1 cellular context compared by ENCODE assay signal in the genomic region with DNA sequence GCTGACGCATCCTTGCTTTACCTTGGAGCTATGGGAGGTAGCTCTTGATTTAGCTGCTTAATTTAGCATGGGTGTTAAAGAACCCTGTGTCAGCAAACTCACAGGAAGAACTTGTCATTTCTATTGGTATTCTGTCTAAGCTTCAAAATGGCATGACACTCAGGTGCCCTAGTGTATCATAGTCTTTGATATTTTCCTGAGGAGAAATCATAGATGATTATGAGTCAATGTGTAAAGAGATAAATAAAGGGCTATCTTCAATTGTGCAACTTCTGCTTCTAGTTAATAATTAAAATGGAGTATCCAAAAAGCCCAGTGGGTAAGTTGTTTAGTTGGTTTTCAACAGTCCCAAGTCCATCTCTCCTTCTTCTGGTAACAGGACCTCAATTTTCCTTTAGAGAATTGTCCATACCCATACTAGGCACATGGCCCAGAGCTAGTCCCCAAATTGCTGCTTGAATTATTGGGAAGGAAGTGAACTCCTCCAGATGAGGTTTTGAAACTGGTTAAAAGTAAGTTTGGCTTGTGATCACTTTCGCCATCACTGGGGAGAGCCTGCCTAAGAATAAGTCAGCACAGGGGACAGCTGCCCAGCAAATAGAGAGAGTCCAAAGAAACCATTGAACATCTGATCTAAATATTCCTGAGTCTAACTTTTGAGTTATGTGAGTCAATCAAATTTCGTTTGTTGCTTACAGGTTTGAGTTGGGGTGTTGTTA.
TF ChIP-seq lines count a peak whose summit lies in the region.

No MANE protein-coding gene starts in this region.

TF ChIP-seq in HepG2, 621 proteins besides CTCF, POLR2A, EP300 and RAD21 (continued from another document and continues in another):
- TF ChIP-seq, protein P1, sequence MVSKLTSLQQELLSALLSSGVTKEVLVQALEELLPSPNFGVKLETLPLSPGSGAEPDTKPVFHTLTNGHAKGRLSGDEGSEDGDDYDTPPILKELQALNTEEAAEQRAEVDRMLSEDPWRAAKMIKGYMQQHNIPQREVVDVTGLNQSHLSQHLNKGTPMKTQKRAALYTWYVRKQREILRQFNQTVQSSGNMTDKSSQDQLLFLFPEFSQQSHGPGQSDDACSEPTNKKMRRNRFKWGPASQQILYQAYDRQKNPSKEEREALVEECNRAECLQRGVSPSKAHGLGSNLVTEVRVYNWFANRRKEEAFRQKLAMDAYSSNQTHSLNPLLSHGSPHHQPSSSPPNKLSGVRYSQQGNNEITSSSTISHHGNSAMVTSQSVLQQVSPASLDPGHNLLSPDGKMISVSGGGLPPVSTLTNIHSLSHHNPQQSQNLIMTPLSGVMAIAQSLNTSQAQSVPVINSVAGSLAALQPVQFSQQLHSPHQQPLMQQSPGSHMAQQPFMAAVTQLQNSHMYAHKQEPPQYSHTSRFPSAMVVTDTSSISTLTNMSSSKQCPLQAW (CRISPR knock-in tag; IDR thresholded peaks at IDR 0.05), result peak; percentile 81
- TF ChIP-seq FOSL2 (CRISPR knock-in tag; IDR thresholded peaks at IDR 0.05) (peak; percentile 75), ZNF253 (CRISPR knock-in tag; IDR thresholded peaks at IDR 0.05; ENCODE audit: borderline replicate concordance) (no peak), ZNF468 (CRISPR knock-in tag; IDR thresholded peaks at IDR 0.05) (no peak), HBP1 (CRISPR knock-in tag; IDR thresholded peaks at IDR 0.05; ENCODE audit: low read depth) (no peak), ZNF510 (CRISPR knock-in tag; IDR thresholded peaks at IDR 0.05; ENCODE audit: low read depth) (peak; percentile 7; the same call in 1 of the 2 replicates), MIER2 (CRISPR knock-in tag; IDR thresholded peaks at IDR 0.05) (no peak; the same call in 1 of the 2 replicates), MAFK (conservative IDR thresholded peaks at IDR 0.05 in 1 of 2, IDR thresholded peaks at IDR 0.05 in 1 of 2; ENCODE audit: low read length in 2 of 2) (peak; percentile 87 to 91), BHLHE40 (IDR thresholded peaks at IDR 0.05; ENCODE audit: low read length) (0 out of 2 replicates have a peak, but pooled peaks have one; percentile 12), RXRB (CRISPR knock-in tag; IDR thresholded peaks at IDR 0.05; ENCODE audit: borderline replicate concordance) (peak; percentile 72), NFKB2 (CRISPR knock-in tag; IDR thresholded peaks at IDR 0.05; ENCODE audit: borderline replicate concordance) (no peak), ZNF773 (CRISPR knock-in tag; IDR thresholded peaks at IDR 0.05; ENCODE audit: borderline replicate concordance) (no peak), ZFP62 (CRISPR knock-in tag; IDR thresholded peaks at IDR 0.05) (no peak), SOX6 (IDR thresholded peaks at IDR 0.05) (no peak), SOX6 (CRISPR knock-in tag; IDR thresholded peaks at IDR 0.05) (no peak; the same call in 1 of the 2 replicates), PHF8 (CRISPR knock-in tag; IDR thresholded peaks at IDR 0.05) (no peak), SUZ12 (IDR thresholded peaks at IDR 0.05; ENCODE audit: low read depth, low read length) (no peak), ZNF549 (CRISPR knock-in tag; IDR thresholded peaks at IDR 0.05) (no peak), AGO2 (optimal IDR thresholded peaks at IDR 0.05; ENCODE audit: low read depth, low read length) (no peak), ZNF766 (CRISPR knock-in tag; IDR thresholded peaks at IDR 0.05; ENCODE audit: borderline replicate concordance) (no peak), ZNF607 (CRISPR knock-in tag; IDR thresholded peaks at IDR 0.05; ENCODE audit: borderline replicate concordance) (no peak), FOXM1 (CRISPR knock-in tag; IDR thresholded peaks at IDR 0.05) (no peak), ZNF691 (CRISPR knock-in tag; IDR thresholded peaks at IDR 0.05; ENCODE audit: borderline replicate concordance, low read depth) (no peak), RCOR2 (CRISPR knock-in tag; IDR thresholded peaks at IDR 0.05) (no peak), KDM5A (IDR thresholded peaks at IDR 0.05; ENCODE audit: borderline replicate concordance, low read length) (no peak), RNF219 (CRISPR knock-in tag; IDR thresholded peaks at IDR 0.05) (no peak), ZNF274 (CRISPR knock-in tag; IDR thresholded peaks at IDR 0.05) (no peak), REXO4 (CRISPR knock-in tag; IDR thresholded peaks at IDR 0.05; ENCODE audit: borderline replicate concordance) (no peak), CCAR2 (optimal IDR thresholded peaks at IDR 0.05; ENCODE audit: low read depth, low read length) (no peak), SIN3A (IDR thresholded peaks at IDR 0.05; ENCODE audit: borderline replicate concordance, low read depth, low read length) (no peak), POGZ (CRISPR knock-in tag; IDR thresholded peaks at IDR 0.05) (peak; percentile 47; the same call in 1 of the 2 replicates), ZNF709 (CRISPR knock-in tag; IDR thresholded peaks at IDR 0.05) (no peak), RXRA (CRISPR knock-in tag; IDR thresholded peaks at IDR 0.05) (no peak), SP5 (CRISPR knock-in tag; IDR thresholded peaks at IDR 0.05; ENCODE audit: borderline replicate concordance, low read depth) (no peak), ZBTB42 (CRISPR knock-in tag; IDR thresholded peaks at IDR 0.05) (no peak), NKX3-1 (CRISPR knock-in tag; IDR thresholded peaks at IDR 0.05) (no peak), ARHGAP35 (CRISPR knock-in tag; IDR thresholded peaks at IDR 0.05; ENCODE audit: borderline replicate concordance) (no peak), SMAD9 (CRISPR knock-in tag; IDR thresholded peaks at IDR 0.05) (no peak), RBM22 (optimal IDR thresholded peaks at IDR 0.05; ENCODE audit: low read length) (no peak), ZNF430 (CRISPR knock-in tag; IDR thresholded peaks at IDR 0.05) (no peak)
- TF ChIP-seq, protein P2, sequence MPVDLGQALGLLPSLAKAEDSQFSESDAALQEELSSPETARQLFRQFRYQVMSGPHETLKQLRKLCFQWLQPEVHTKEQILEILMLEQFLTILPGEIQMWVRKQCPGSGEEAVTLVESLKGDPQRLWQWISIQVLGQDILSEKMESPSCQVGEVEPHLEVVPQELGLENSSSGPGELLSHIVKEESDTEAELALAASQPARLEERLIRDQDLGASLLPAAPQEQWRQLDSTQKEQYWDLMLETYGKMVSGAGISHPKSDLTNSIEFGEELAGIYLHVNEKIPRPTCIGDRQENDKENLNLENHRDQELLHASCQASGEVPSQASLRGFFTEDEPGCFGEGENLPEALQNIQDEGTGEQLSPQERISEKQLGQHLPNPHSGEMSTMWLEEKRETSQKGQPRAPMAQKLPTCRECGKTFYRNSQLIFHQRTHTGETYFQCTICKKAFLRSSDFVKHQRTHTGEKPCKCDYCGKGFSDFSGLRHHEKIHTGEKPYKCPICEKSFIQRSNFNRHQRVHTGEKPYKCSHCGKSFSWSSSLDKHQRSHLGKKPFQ (CRISPR knock-in tag; IDR thresholded peaks at IDR 0.05; ENCODE audit: insufficient replicate concordance), result no peak
- TF ChIP-seq, protein P3, sequence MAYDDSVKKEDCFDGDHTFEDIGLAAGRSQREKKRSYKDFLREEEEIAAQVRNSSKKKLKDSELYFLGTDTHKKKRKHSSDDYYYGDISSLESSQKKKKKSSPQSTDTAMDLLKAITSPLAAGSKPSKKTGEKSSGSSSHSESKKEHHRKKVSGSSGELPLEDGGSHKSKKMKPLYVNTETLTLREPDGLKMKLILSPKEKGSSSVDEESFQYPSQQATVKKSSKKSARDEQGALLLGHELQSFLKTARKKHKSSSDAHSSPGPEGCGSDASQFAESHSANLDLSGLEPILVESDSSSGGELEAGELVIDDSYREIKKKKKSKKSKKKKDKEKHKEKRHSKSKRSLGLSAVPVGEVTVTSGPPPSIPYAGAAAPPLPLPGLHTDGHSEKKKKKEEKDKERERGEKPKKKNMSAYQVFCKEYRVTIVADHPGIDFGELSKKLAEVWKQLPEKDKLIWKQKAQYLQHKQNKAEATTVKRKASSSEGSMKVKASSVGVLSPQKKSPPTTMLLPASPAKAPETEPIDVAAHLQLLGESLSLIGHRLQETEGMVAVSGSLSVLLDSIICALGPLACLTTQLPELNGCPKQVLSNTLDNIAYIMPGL (CRISPR knock-in tag; IDR thresholded peaks at IDR 0.05; ENCODE audit: borderline replicate concordance in 1 of 2, low read depth in 1 of 2), result peak in 1 of 2 experiments; percentile 46; a peak in 1 of 4 replicates
- TF ChIP-seq, protein P4, sequence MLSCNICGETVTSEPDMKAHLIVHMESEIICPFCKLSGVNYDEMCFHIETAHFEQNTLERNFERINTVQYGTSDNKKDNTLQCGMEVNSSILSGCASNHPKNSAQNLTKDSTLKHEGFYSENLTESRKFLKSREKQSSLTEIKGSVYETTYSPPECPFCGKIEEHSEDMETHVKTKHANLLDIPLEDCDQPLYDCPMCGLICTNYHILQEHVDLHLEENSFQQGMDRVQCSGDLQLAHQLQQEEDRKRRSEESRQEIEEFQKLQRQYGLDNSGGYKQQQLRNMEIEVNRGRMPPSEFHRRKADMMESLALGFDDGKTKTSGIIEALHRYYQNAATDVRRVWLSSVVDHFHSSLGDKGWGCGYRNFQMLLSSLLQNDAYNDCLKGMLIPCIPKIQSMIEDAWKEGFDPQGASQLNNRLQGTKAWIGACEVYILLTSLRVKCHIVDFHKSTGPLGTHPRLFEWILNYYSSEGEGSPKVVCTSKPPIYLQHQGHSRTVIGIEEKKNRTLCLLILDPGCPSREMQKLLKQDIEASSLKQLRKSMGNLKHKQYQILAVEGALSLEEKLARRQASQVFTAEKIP (CRISPR knock-in tag; IDR thresholded peaks at IDR 0.05; ENCODE audit: borderline replicate concordance), result no peak
- TF ChIP-seq, protein P5, sequence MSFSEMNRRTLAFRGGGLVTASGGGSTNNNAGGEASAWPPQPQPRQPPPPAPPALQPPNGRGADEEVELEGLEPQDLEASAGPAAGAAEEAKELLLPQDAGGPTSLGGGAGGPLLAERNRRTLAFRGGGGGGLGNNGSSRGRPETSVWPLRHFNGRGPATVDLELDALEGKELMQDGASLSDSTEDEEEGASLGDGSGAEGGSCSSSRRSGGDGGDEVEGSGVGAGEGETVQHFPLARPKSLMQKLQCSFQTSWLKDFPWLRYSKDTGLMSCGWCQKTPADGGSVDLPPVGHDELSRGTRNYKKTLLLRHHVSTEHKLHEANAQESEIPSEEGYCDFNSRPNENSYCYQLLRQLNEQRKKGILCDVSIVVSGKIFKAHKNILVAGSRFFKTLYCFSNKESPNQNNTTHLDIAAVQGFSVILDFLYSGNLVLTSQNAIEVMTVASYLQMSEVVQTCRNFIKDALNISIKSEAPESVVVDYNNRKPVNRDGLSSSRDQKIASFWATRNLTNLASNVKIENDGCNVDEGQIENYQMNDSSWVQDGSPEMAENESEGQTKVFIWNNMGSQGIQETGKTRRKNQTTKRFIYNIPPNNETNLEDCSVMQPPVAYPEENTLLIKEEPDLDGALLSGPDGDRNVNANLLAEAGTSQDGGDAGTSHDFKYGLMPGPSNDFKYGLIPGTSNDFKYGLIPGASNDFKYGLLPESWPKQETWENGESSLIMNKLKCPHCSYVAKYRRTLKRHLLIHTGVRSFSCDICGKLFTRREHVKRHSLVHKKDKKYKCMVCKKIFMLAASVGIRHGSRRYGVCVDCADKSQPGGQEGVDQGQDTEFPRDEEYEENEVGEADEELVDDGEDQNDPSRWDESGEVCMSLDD (CRISPR knock-in tag; IDR thresholded peaks at IDR 0.05; ENCODE audit: borderline replicate concordance), result no peak
- TF ChIP-seq, protein P6, sequence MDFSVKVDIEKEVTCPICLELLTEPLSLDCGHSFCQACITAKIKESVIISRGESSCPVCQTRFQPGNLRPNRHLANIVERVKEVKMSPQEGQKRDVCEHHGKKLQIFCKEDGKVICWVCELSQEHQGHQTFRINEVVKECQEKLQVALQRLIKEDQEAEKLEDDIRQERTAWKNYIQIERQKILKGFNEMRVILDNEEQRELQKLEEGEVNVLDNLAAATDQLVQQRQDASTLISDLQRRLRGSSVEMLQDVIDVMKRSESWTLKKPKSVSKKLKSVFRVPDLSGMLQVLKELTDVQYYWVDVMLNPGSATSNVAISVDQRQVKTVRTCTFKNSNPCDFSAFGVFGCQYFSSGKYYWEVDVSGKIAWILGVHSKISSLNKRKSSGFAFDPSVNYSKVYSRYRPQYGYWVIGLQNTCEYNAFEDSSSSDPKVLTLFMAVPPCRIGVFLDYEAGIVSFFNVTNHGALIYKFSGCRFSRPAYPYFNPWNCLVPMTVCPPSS (IDR thresholded peaks at IDR 0.05), result no peak
- TF ChIP-seq, protein P7, sequence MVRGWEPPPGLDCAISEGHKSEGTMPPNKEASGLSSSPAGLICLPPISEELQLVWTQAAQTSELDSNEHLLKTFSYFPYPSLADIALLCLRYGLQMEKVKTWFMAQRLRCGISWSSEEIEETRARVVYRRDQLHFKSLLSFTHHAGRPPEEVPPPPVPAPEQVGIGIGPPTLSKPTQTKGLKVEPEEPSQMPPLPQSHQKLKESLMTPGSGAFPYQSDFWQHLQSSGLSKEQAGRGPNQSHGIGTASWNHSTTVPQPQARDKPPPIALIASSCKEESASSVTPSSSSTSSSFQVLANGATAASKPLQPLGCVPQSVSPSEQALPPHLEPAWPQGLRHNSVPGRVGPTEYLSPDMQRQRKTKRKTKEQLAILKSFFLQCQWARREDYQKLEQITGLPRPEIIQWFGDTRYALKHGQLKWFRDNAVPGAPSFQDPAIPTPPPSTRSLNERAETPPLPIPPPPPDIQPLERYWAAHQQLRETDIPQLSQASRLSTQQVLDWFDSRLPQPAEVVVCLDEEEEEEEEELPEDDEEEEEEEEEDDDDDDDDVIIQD (CRISPR knock-in tag; IDR thresholded peaks at IDR 0.05; ENCODE audit: low read depth), result peak; percentile 87
